14 cellular contexts compared by ENCODE assay signal in genomic region chr1:217563179-217563578, GRCh38.
DNase-seq lines count a peak whose midpoint lies in the region; ATAC-seq, FAIRE-seq and TF ChIP-seq lines count a peak whose summit lies in the region.
"Had no signal": no experiment of that assay in that cellular context is flagged by ENCODE, and none has a peak within 500 bp of the region (broad histone marks: within the 10 kb centered on the region; RNA-seq: fewer than 3 reads in every experiment).

No MANE protein-coding gene starts in this region.

- peak overlapping the region; percentile 1 for H3K9ac ChIP-seq in mesenchymal stem cell (ENCODE audit: low read length)

- H3K18ac ChIP-seq in mesenchymal stem cell (ENCODE audit: low read depth in 1 of 2, low read length in 2 of 2) = no peak overlapping the region

- H2BK5ac ChIP-seq in mesenchymal stem cell (ENCODE audit: low read depth, low read length, poor library complexity, severe bottlenecking) = no peak overlapping the region

- H3K4me3 ChIP-seq in mesenchymal stem cell (ENCODE audit: insufficient read depth in 1 of 2, low read depth in 1 of 2, low read length in 2 of 2) = no peak overlapping the region
- H3K4me3 ChIP-seq: SJCRH30 had no signal

- H2BK15ac ChIP-seq in mesenchymal stem cell (ENCODE audit: low read depth, poor library complexity, severe bottlenecking) = no peak overlapping the region

- no peak for DNase-seq in mesenchymal stem cell
- DNase-seq in left cardiac atrium = no peak
- no peak for DNase-seq in cerebellar nuclear complex (lab: John Stamatoyannopoulos, UW)
- DNase-seq in 8988T = no peak
- DNase-seq in CD1c-positive myeloid dendritic cell (ENCODE audit: extremely low spot score) = no peak
- DNase-seq: KBM-7, NCI-H1417, NCI-H2029, NCI-H510A treated with DMSO at 0.1 percent for 48 hours, T-cell had no signal

- FAIRE-seq in TTC549 (lab: Jason Lieb, UNC) = peak; percentile 57

- no peak overlapping the region for H3K4ac ChIP-seq in mesenchymal stem cell (ENCODE audit: low read depth in 1 of 2, low read length in 2 of 2)

- no peak overlapping the region for H3K14ac ChIP-seq in mesenchymal stem cell (ENCODE audit: low read length in 2 of 2)

- TF ChIP-seq CTCF in C4-2B (conservative IDR thresholded peaks at IDR 0.05) (peak; percentile 42), LNCAP (IDR thresholded peaks at IDR 0.05) (peak; percentile 43)

- H2AFZ ChIP-seq in mesenchymal stem cell (ENCODE audit: low read depth, low read length) = no peak overlapping the region

- H3K4me1 ChIP-seq in mesenchymal stem cell (ENCODE audit: control insufficient read depth, insufficient read depth, low read depth, low read length) = peaks cover 3% of the 10 kb centered on the region

- no peaks in the 10 kb centered on the region for H3K27me3 ChIP-seq in mesenchymal stem cell (ENCODE audit: control insufficient read depth in 1 of 2, insufficient read depth in 1 of 2, low read length in 2 of 2)
- H3K27me3 ChIP-seq: SJCRH30 had no signal

- H2AK5ac ChIP-seq in mesenchymal stem cell (ENCODE audit: low read length, severe bottlenecking) = no peak overlapping the region

- H3K36me3 ChIP-seq in mesenchymal stem cell (ENCODE audit: control insufficient read depth in 1 of 2, insufficient read depth in 2 of 2, low read depth in 1 of 2, low read length in 2 of 2) = peaks cover 0 to 9% of the 10 kb centered on the region in 2 experiments
- H3K36me3 ChIP-seq: SJCRH30 had no signal

- H4K8ac ChIP-seq in mesenchymal stem cell (ENCODE audit: low read length) = no peak overlapping the region

- peaks cover 2% of the 10 kb centered on the region for H3K79me1 ChIP-seq in mesenchymal stem cell (replicated peaks; ENCODE audit: low read length, poor library complexity, severe bottlenecking)

- H2BK120ac ChIP-seq in mesenchymal stem cell (ENCODE audit: low read depth, low read length) = no peak overlapping the region

- no peaks in the 10 kb centered on the region for H3K9me3 ChIP-seq in mesenchymal stem cell (ENCODE audit: control insufficient read depth, low read length)
- H3K9me3 ChIP-seq: SJCRH30 had no signal

- no peak overlapping the region for H3K23ac ChIP-seq in mesenchymal stem cell (ENCODE audit: low read length in 2 of 2)

- intact Hi-C loops in left cardiac atrium (cut with DNase I) = no loop called here

- no peak overlapping the region for H3K27ac ChIP-seq in C4-2B
- H3K27ac ChIP-seq in mesenchymal stem cell (ENCODE audit: low read length, poor library complexity, severe bottlenecking) = peak overlapping the region; percentile 91
- H3K27ac ChIP-seq: SJCRH30 had no signal

- H2BK12ac ChIP-seq in mesenchymal stem cell (ENCODE audit: low read length in 2 of 2) = no peak overlapping the region

- no peak overlapping the region for H3K4me2 ChIP-seq in mesenchymal stem cell (ENCODE audit: low read length, poor library complexity, severe bottlenecking)

- H4K91ac ChIP-seq in mesenchymal stem cell (ENCODE audit: low read length) = no peak overlapping the region

- no peak for ATAC-seq in left cardiac atrium
- ATAC-seq: T-cell had no signal
